Comparison of ENCODE assay signal across 13 cellular contexts in genomic region chrY:7465185-7465621, GRCh38.
DNase-seq lines count a peak whose midpoint lies in the region; ATAC-seq and TF ChIP-seq lines count a peak whose summit lies in the region.
"Had no signal": no experiment of that assay in that cellular context is flagged by ENCODE, and none has a peak within 500 bp of the region (broad histone marks: within the 10 kb centered on the region; RNA-seq: fewer than 3 reads in every experiment).

No MANE protein-coding gene starts in this region.

- H3K4me1 ChIP-seq in OCI-LY1 (ENCODE audit: insufficient read depth, low read length, severe bottlenecking): peaks cover 25% of the 10 kb centered on the region
- H3K4me1 ChIP-seq: psoas muscle had no signal

- H3K79me2 ChIP-seq in OCI-LY1 (ENCODE audit: insufficient read depth, low read length): no peaks in the 10 kb centered on the region

- peak; percentile 81 for ATAC-seq in activated CD4-positive, alpha-beta T cell treated with anti-CD3 and anti-CD28 coated beads for 36 hours
- ATAC-seq in HG03521 (IDR thresholded peaks at IDR 0.05; ENCODE audit: unreplicated experiment): no peak
- ATAC-seq: psoas muscle had no signal

- CTCF ChIA-PET in activated CD4-positive, alpha-beta T cell treated with anti-CD3 and anti-CD28 coated beads for 36 hours (lab: Charles Lee): interaction anchor here (0.7 kb wide), 1 partner anchor 342 kb away, joined by 4 read pairs; no protein-coding TSS in a partner anchor

- no peak overlapping the region for H3K4me3 Mint-ChIP-seq in activated CD4-positive, alpha-beta T cell treated with anti-CD3 and anti-CD28 coated beads for 36 hours
- H3K4me3 Mint-ChIP-seq: endodermal cell had no signal

- TF ChIP-seq CTCF in OCI-LY1 (IDR thresholded peaks at IDR 0.05; ENCODE audit: low read length): no peak
- TF ChIP-seq CTCF in fibroblast of villous mesenchyme (IDR thresholded peaks at IDR 0.05; ENCODE audit: insufficient read depth, low read depth, low read length): no peak

- H3K9ac ChIP-seq in OCI-LY1 (ENCODE audit: low read length): peak overlapping the region; percentile 19; the same call in 1 of the 2 replicates

- H3K36me3 ChIP-seq in OCI-LY1 (ENCODE audit: insufficient read depth, low read length): no peaks in the 10 kb centered on the region; the same call in 1 of the 2 replicates

- H3K4me3 ChIP-seq in OCI-LY1 (ENCODE audit: low read depth, low read length, poor library complexity, severe bottlenecking): no peak overlapping the region
- no peak overlapping the region for H3K4me3 ChIP-seq in fibroblast of villous mesenchyme (ENCODE audit: low read depth, low read length)
- H3K4me3 ChIP-seq: psoas muscle had no signal

- H3K27me3 ChIP-seq in OCI-LY1 (ENCODE audit: insufficient read depth, low read length): no peaks in the 10 kb centered on the region

- no peaks in the 10 kb centered on the region for H3F3A ChIP-seq in OCI-LY1 (ENCODE audit: insufficient read depth, low read length)

- no peaks in the 10 kb centered on the region for H3K36me3 Mint-ChIP-seq in activated CD4-positive, alpha-beta T cell treated with anti-CD3 and anti-CD28 coated beads for 36 hours (ENCODE audit: low read depth)

- no peaks in the 10 kb centered on the region for H3K9me2 ChIP-seq in OCI-LY1 (ENCODE audit: low read depth, low read length)

- H3K27me3 Mint-ChIP-seq in activated CD4-positive, alpha-beta T cell treated with anti-CD3 and anti-CD28 coated beads for 36 hours: peaks cover 8% of the 10 kb centered on the region

- H4K20me1 ChIP-seq in OCI-LY1 (ENCODE audit: insufficient read depth, low read length): no peaks in the 10 kb centered on the region

- no peaks in the 10 kb centered on the region for H3K9me3 ChIP-seq in OCI-LY1 (ENCODE audit: low read length)
- H3K9me3 ChIP-seq: psoas muscle had no signal

- H3K4me1 Mint-ChIP-seq in activated CD4-positive, alpha-beta T cell treated with anti-CD3 and anti-CD28 coated beads for 36 hours: peaks cover 31% of the 10 kb centered on the region
- H3K4me1 Mint-ChIP-seq: endodermal cell had no signal

- DNase-seq in activated CD4-positive, alpha-beta T cell treated with anti-CD3 and anti-CD28 coated beads for 36 hours: peak; percentile 62
- no peak for DNase-seq in activated CD4-positive, alpha-beta T cell treated with anti-CD3 and anti-CD28 coated beads for 1 hour
- DNase-seq in fibroblast of villous mesenchyme (ENCODE audit: low read depth) (peak; percentile 54), posterior vena cava (ENCODE audit: low spot score) (no peak), SKM-1 (lab: John Stamatoyannopoulos, UW; ENCODE audit: unreplicated experiment) (no peak)
- peak; percentile 9 to 41 for DNase-seq in stimulated activated CD4-positive, alpha-beta T cell treated with anti-CD3 and anti-CD28 coated beads, Interleukin-4, amount 100 ng/mL, for 48 hours (ENCODE audit: low read depth in 2 of 2)
- DNase-seq: 8988T, endodermal cell, midbrain, MM.1S, psoas muscle had no signal

- intact Hi-C loops in activated CD4-positive, alpha-beta T cell treated with anti-CD3 and anti-CD28 coated beads for 36 hours (cut with DNase I, micrococcal nuclease): loop anchor here (2.0 to 10.0 kb wide), 5 partner anchors 123 to 537 kb away; no protein-coding TSS in a partner anchor
- intact Hi-C loops in posterior vena cava (cut with DNase I): no loop called here

- POLR2A ChIA-PET in activated CD4-positive, alpha-beta T cell treated with anti-CD3 and anti-CD28 coated beads for 36 hours (lab: Charles Lee): interaction anchor here (0.6 kb wide), 1 partner anchor 191 kb away, joined by 3 read pairs; no protein-coding TSS in a partner anchor

- H3K27ac ChIP-seq in OCI-LY1 (ENCODE audit: low read depth, low read length, poor library complexity, severe bottlenecking): peak overlapping the region; percentile 72
- H3K27ac ChIP-seq: psoas muscle had no signal

- H3K4me2 ChIP-seq in OCI-LY1 (ENCODE audit: low read length): peak overlapping the region; percentile 29; the same call in 1 of the 2 replicates

- no peaks in the 10 kb centered on the region for H3K9me3 Mint-ChIP-seq in activated CD4-positive, alpha-beta T cell treated with anti-CD3 and anti-CD28 coated beads for 36 hours (ENCODE audit: low read depth)
- H3K9me3 Mint-ChIP-seq: endodermal cell had no signal

- no peak overlapping the region for H2AFZ ChIP-seq in OCI-LY1 (ENCODE audit: low read length)

- peak overlapping the region; percentile 88 for H3K27ac Mint-ChIP-seq in activated CD4-positive, alpha-beta T cell treated with anti-CD3 and anti-CD28 coated beads for 36 hours
- H3K27ac Mint-ChIP-seq: endodermal cell had no signal

Comparison
In these comparisons a context has a peak if more than half of its experiments do, and no peak if none do; other contexts are left out.
1. DNase-seq: peak in activated CD4-positive, alpha-beta T cell treated with anti-CD3 and anti-CD28 coated beads for 36 hours (single experiment), fibroblast of villous mesenchyme (single experiment) and stimulated activated CD4-positive, alpha-beta T cell treated with anti-CD3 and anti-CD28 coated beads, Interleukin-4, amount 100 ng/mL, for 48 hours (2 of 2); none in activated CD4-positive, alpha-beta T cell treated with anti-CD3 and anti-CD28 coated beads for 1 hour (single experiment), posterior vena cava (single experiment) and SKM-1 (single experiment).
2. intact Hi-C loops: an anchor here in activated CD4-positive, alpha-beta T cell treated with anti-CD3 and anti-CD28 coated beads for 36 hours (2.0 to 10.0 kb wide); none called in posterior vena cava.